Comparison of ENCODE assay signal across 13 cellular contexts in the genomic region with DNA sequence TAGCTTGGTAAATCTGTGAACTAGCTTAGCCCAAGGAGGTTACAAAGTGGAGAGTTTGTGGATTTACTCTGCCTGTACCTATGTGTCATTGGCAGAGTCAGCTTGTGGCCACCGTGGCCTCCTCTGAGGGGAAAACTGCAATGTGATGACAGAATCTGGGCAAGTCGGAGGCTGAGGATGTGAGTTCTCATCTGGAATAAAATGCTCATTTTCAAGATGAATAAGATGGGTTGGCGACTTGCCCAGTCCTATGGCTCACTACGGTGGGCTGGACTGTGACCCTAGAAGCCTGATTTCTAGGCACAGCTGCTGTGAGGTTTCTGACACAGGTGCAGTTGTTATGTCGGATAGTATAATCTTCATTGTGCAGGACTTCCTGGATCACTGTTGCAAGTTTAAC.
A peak's percentile ranks its signal among the peaks of the same experiment; 100 is the strongest.
DNase-seq lines count a peak whose midpoint lies in the region; ATAC-seq, FAIRE-seq and TF ChIP-seq lines count a peak whose summit lies in the region.
"Had no signal": no experiment of that assay in that cellular context is flagged by ENCODE, and none has a peak within 500 bp of the region (broad histone marks: within the 10 kb centered on the region; RNA-seq: fewer than 3 reads in every experiment).

No MANE protein-coding gene starts in this region.

- no peak overlapping the region for H3K27ac ChIP-seq in ovary
- H3K27ac ChIP-seq: colonic mucosa, prostate gland had no signal

- no peaks in the 10 kb centered on the region for H3K27me3 ChIP-seq in ovary
- H3K27me3 ChIP-seq: colonic mucosa had no signal

- no peaks in the 10 kb centered on the region for H3K4me1 ChIP-seq in ovary (ENCODE audit: insufficient read depth)
- H3K4me1 ChIP-seq: colonic mucosa, prostate gland had no signal

- intact Hi-C loops in Right ventricle myocardium superior (cut with DNase I) (no loop called here), ovary (cut with DNase I) (no loop called here)

- no peaks in the 10 kb centered on the region for H3K36me3 ChIP-seq in ovary
- H3K36me3 ChIP-seq: colonic mucosa, prostate gland had no signal

- TF ChIP-seq CTCF in foreskin fibroblast (IDR thresholded peaks at IDR 0.05; ENCODE audit: low read depth, low read length) (no peak), ovary (IDR thresholded peaks at IDR 0.05) (no peak)

- no peak for TF ChIP-seq POLR2A in ovary (IDR thresholded peaks at IDR 0.05)

- no peaks in the 10 kb centered on the region for H3K9me3 ChIP-seq in ovary
- H3K9me3 ChIP-seq: colonic mucosa, prostate gland had no signal

- FAIRE-seq in GM19239 (lab: Jason Lieb, UNC): no peak

- 46 to 52% (median 48%) methylated on average over 5 of the region's 5 CpGs for WGBS in ovary, 3 donors

- TF ChIP-seq EP300 in ovary (IDR thresholded peaks at IDR 0.05): no peak

- DNase-seq in activated CD8-positive, alpha-beta memory T cell treated with anti-CD3 and anti-CD28 coated beads for 48 hours (ENCODE audit: low read depth in 2 of 3, low spot score in 2 of 3): peak in 2 of 3 experiments; percentile 10 to 59
- no peak for DNase-seq in activated CD8-positive, alpha-beta memory T cell treated with anti-CD3 and anti-CD28 coated beads, Interleukin-2, amount 50 U/mL, for 4 hours
- DNase-seq in activated CD8-positive, alpha-beta memory T cell treated with anti-CD3 and anti-CD28 coated beads, Interleukin-2, amount 50 U/mL, for 24 hours (ENCODE audit: extremely low read depth): peak; percentile 17
- DNase-seq in foreskin fibroblast (peak; percentile 80 to 86), Right ventricle myocardium superior (no peak), GM19239 (ENCODE audit: insufficient read length, low spot score) (no peak), ovary (no peak)
- DNase-seq in stimulated activated CD8-positive, alpha-beta memory T cell treated with anti-CD3 and anti-CD28 coated beads, Interleukin-7, amount 100 ng/mL, for 48 hours (ENCODE audit: extremely low read depth in 1 of 2, low read depth in 1 of 2): peak; percentile 25 to 68
- DNase-seq: colonic mucosa, head of caudate nucleus, NCI-H1048, NCI-H82 had no signal

- H3K4me3 ChIP-seq in foreskin fibroblast (ENCODE audit: low read depth in 1 of 2, low read length in 2 of 2) (no peak overlapping the region), ovary (no peak overlapping the region)
- H3K4me3 ChIP-seq: colonic mucosa, prostate gland had no signal

- ATAC-seq in Right ventricle myocardium superior (ENCODE audit: poor library complexity): no peak

Comparison
In these comparisons a context has a peak if more than half of its experiments do, and no peak if none do; other contexts are left out.
1. DNase-seq: peak in activated CD8-positive, alpha-beta memory T cell treated with anti-CD3 and anti-CD28 coated beads for 48 hours (2 of 3), activated CD8-positive, alpha-beta memory T cell treated with anti-CD3 and anti-CD28 coated beads, Interleukin-2, amount 50 U/mL, for 24 hours (single experiment), foreskin fibroblast (2 of 2) and stimulated activated CD8-positive, alpha-beta memory T cell treated with anti-CD3 and anti-CD28 coated beads, Interleukin-7, amount 100 ng/mL, for 48 hours (2 of 2); none in activated CD8-positive, alpha-beta memory T cell treated with anti-CD3 and anti-CD28 coated beads, Interleukin-2, amount 50 U/mL, for 4 hours (single experiment), Right ventricle myocardium superior (single experiment), GM19239 (single experiment) and ovary (0 of 5).